1 cellular context compared by ENCODE assay signal in genomic region chr2:71256421-71256820, GRCh38.
TF ChIP-seq lines count a peak whose summit lies in the region.

No MANE protein-coding gene starts in this region.

TF ChIP-seq in WTC11, 78 proteins besides CTCF, POLR2A, EP300 and RAD21 (continued from another document):
- TF ChIP-seq E2F1 (CRISPR knock-in tag; IDR thresholded peaks at IDR 0.05) (no peak), E2F4 (CRISPR knock-in tag; IDR thresholded peaks at IDR 0.05; ENCODE audit: borderline replicate concordance, low read depth) (no peak), ZNF423 (CRISPR knock-in tag; IDR thresholded peaks at IDR 0.05) (no peak), TEAD4 (CRISPR knock-in tag; IDR thresholded peaks at IDR 0.05) (no peak), TCF7 (CRISPR knock-in tag; IDR thresholded peaks at IDR 0.05; ENCODE audit: low read depth) (no peak)
